Comparison of ENCODE assay signal across 1 cellular context in genomic region chr12:128551266-128552025, GRCh38.
TF ChIP-seq lines count a peak whose summit lies in the region.

No MANE protein-coding gene starts in this region.

TF ChIP-seq in IMR-90, 13 proteins besides CTCF, POLR2A, EP300 and RAD21:
- no peak for TF ChIP-seq CEBPB (IDR thresholded peaks at IDR 0.05; ENCODE audit: low read depth, low read length)
- no peak for TF ChIP-seq NFE2L2 (IDR thresholded peaks at IDR 0.05; ENCODE audit: low read depth, low read length)
- TF ChIP-seq RCOR1 (IDR thresholded peaks at IDR 0.05; ENCODE audit: insufficient replicate concordance, low read length), result no peak
- no peak for TF ChIP-seq USF2 (IDR thresholded peaks at IDR 0.05; ENCODE audit: low read depth, low read length)
- TF ChIP-seq, protein P1, sequence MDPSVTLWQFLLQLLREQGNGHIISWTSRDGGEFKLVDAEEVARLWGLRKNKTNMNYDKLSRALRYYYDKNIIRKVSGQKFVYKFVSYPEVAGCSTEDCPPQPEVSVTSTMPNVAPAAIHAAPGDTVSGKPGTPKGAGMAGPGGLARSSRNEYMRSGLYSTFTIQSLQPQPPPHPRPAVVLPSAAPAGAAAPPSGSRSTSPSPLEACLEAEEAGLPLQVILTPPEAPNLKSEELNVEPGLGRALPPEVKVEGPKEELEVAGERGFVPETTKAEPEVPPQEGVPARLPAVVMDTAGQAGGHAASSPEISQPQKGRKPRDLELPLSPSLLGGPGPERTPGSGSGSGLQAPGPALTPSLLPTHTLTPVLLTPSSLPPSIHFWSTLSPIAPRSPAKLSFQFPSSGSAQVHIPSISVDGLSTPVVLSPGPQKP (IDR thresholded peaks at IDR 0.05; ENCODE audit: borderline replicate concordance, low read depth, low read length), result no peak
- TF ChIP-seq MAFK (IDR thresholded peaks at IDR 0.05; ENCODE audit: low read depth, low read length), result no peak
- TF ChIP-seq MAZ (IDR thresholded peaks at IDR 0.05; ENCODE audit: borderline replicate concordance, low read depth, low read length), result no peak
